ENCODE assay signal across 9 cellular contexts in genomic region chr12:49357099-49357678, GRCh38. TPM values are rescaled to one million over a fixed set of nuclear protein-coding genes. Genes with fewer than 3 reads are reported as not detected.
DNase-seq lines count a peak whose midpoint lies in the region; ATAC-seq and TF ChIP-seq lines count a peak whose summit lies in the region.
"Had no signal": no experiment of that assay in that cellular context is flagged by ENCODE, and none has a peak within 500 bp of the region (broad histone marks: within the 10 kb centered on the region; RNA-seq: fewer than 3 reads in every experiment).

No MANE protein-coding gene starts in this region.

- no peaks in the 10 kb centered on the region for H3K9me3 Mint-ChIP-seq in naive thymus-derived CD8-positive, alpha-beta T cell

- H2AFZ ChIP-seq in parathyroid adenoma, result no peak overlapping the region

- no peaks in the 10 kb centered on the region for H3K36me3 ChIP-seq in parathyroid adenoma (ENCODE audit: control insufficient read depth, insufficient read depth, low read length)
- H3K36me3 ChIP-seq: pancreas had no signal

- DNase-seq in ELR (ENCODE audit: low read depth) (peak; percentile 84), NCI-H1105 (lab: John Stamatoyannopoulos, UW) (peak; percentile 16), choroid plexus epithelial cell (ENCODE audit: low read depth) (peak; percentile 76), T-helper 9 cell (no peak)
- no peak for DNase-seq in activated CD4-positive, alpha-beta T cell treated with anti-CD3 and anti-CD28 coated beads, Interleukin-2, amount 50 U/mL, for 4 hours
- DNase-seq in naive thymus-derived CD8-positive, alpha-beta T cell, result no peak

- ATAC-seq in HG03039 (IDR thresholded peaks at IDR 0.05; ENCODE audit: unreplicated experiment), result no peak
- ATAC-seq in naive thymus-derived CD8-positive, alpha-beta T cell, result no peak

- H3K4me1 Mint-ChIP-seq in naive thymus-derived CD8-positive, alpha-beta T cell, result peaks cover 2 to 12% (median 6%) of the 10 kb centered on the region in 4 donors

- H3K4me3 Mint-ChIP-seq in naive thymus-derived CD8-positive, alpha-beta T cell, result no peak overlapping the region

- TF ChIP-seq CTCF in choroid plexus epithelial cell (conservative IDR thresholded peaks at IDR 0.05; ENCODE audit: low read depth, low read length) (peak; percentile 52), parathyroid adenoma (IDR thresholded peaks at IDR 0.05) (peak; percentile 70)

- H3K27ac Mint-ChIP-seq in naive thymus-derived CD8-positive, alpha-beta T cell, result no peak overlapping the region

- no peak overlapping the region for H3K4me2 ChIP-seq in parathyroid adenoma (ENCODE audit: low read length)

- no peak overlapping the region for H3K9ac ChIP-seq in parathyroid adenoma

- POLR2A ChIA-PET in naive thymus-derived CD8-positive, alpha-beta T cell (lab: Charles Lee), result interaction anchor here (0.7 to 2.2 kb wide), 2 partner anchors 24 to 157 kb away, joined by 3 to 10 read pairs; no protein-coding TSS in a partner anchor

- H3K27me3 ChIP-seq in parathyroid adenoma (ENCODE audit: control insufficient read depth, insufficient read depth, low read length), result no peaks in the 10 kb centered on the region
- H3K27me3 ChIP-seq: pancreas had no signal

- no peak overlapping the region for H3K4me3 ChIP-seq in choroid plexus epithelial cell (ENCODE audit: low read depth, low read length)
- no peak overlapping the region for H3K4me3 ChIP-seq in parathyroid adenoma (ENCODE audit: low read depth, low read length)
- H3K4me3 ChIP-seq: pancreas had no signal

- H3K79me2 ChIP-seq in parathyroid adenoma, result no peaks in the 10 kb centered on the region

- peaks cover 0 to 41% (median 17%) of the 10 kb centered on the region in 5 donors for H3K27me3 Mint-ChIP-seq in naive thymus-derived CD8-positive, alpha-beta T cell

- no peaks in the 10 kb centered on the region for H3K36me3 Mint-ChIP-seq in naive thymus-derived CD8-positive, alpha-beta T cell

- H3K9me3 ChIP-seq in parathyroid adenoma (ENCODE audit: control insufficient read depth, low read length), result no peaks in the 10 kb centered on the region
- H3K9me3 ChIP-seq: pancreas had no signal

- H3K4me1 ChIP-seq in parathyroid adenoma, result peaks cover 2% of the 10 kb centered on the region
- H3K4me1 ChIP-seq: pancreas had no signal

- H3K27ac ChIP-seq in parathyroid adenoma, result no peak overlapping the region
- H3K27ac ChIP-seq: pancreas had no signal

RNA-seq across cellular contexts. Expression of gene SPATS2, which starts 10.1 kb away (rescaled TPM):
- 1 to 10 TPM; 5.9 to 6.3 TPM for total RNA-seq in naive thymus-derived CD8-positive, alpha-beta T cell
- 1 to 10 TPM; 2.7 to 5.7 (median 3.9) TPM for polyA plus RNA-seq in naive thymus-derived CD8-positive, alpha-beta T cell

RNA-seq across cellular contexts. Expression of gene DNAJC22, which starts 10.5 kb away (rescaled TPM):
- not detected for total RNA-seq in naive thymus-derived CD8-positive, alpha-beta T cell
- not detected for polyA plus RNA-seq in naive thymus-derived CD8-positive, alpha-beta T cell

RNA-seq across cellular contexts. Expression of gene C1QL4, which starts 20.2 kb away (rescaled TPM):
- not detected for total RNA-seq in naive thymus-derived CD8-positive, alpha-beta T cell
- not detected for polyA plus RNA-seq in naive thymus-derived CD8-positive, alpha-beta T cell
- total RNA-seq: pancreas had no signal
- polyA plus RNA-seq: pancreas had no signal

RNA-seq across cellular contexts. Expression of gene TROAP, which starts 34.1 kb away (rescaled TPM):
- total RNA-seq in naive thymus-derived CD8-positive, alpha-beta T cell, result 1 to 10 TPM in 1 of 2 experiments, under 1 TPM in 1; 0.62 to 1.7 TPM
- under 1 TPM in 1 of 3 donors, not detected in 2; 0.24 TPM for polyA plus RNA-seq in naive thymus-derived CD8-positive, alpha-beta T cell

Comparison
In these comparisons a context has a peak if more than half of its experiments do, and no peak if none do; other contexts are left out.
1. DNase-seq: peak in ELR (single experiment), NCI-H1105 (single experiment) and choroid plexus epithelial cell (single experiment); none in activated CD4-positive, alpha-beta T cell treated with anti-CD3 and anti-CD28 coated beads, Interleukin-2, amount 50 U/mL, for 4 hours (0 of 2), naive thymus-derived CD8-positive, alpha-beta T cell (0 of 10) and T-helper 9 cell (single experiment).